ENCODE assay signal across 15 cellular contexts in genomic region chr13:109276261-109276660, GRCh38.
DNase-seq lines count a peak whose midpoint lies in the region; ATAC-seq, FAIRE-seq and TF ChIP-seq lines count a peak whose summit lies in the region.
"Had no signal": no experiment of that assay in that cellular context is flagged by ENCODE, and none has a peak within 500 bp of the region (broad histone marks: within the 10 kb centered on the region; RNA-seq: fewer than 3 reads in every experiment).

No MANE protein-coding gene starts in this region.

- DNase-seq in IMR-90 (no peak), astrocyte (ENCODE audit: low read depth) (no peak), neural progenitor cell (ENCODE audit: low spot score) (no peak), NCI-H2171 (lab: John Stamatoyannopoulos, UW) (no peak), upper lobe of right lung (no peak)
- DNase-seq: CD8-positive, alpha-beta T cell; DND-41; GDM1 had no signal

- peak overlapping the region; percentile 56; the same call in 1 of the 2 replicates for H3K18ac ChIP-seq in IMR-90 (ENCODE audit: low read depth, low read length)

- no CpG with 5 or more reads among the region's 4 CpGs for WGBS in IMR-90 (ENCODE audit: extremely low coverage in 2 of 2, insufficient read length in 1 of 2), 2 experiments

- peak overlapping the region; percentile 9; the same call in 1 of the 2 replicates for H3K14ac ChIP-seq in IMR-90 (replicated peaks; ENCODE audit: low read depth, low read length)

- H3K27ac ChIP-seq in ACC112 (ENCODE audit: low read depth, low read length) = peak overlapping the region; percentile 99; the same call in 1 of the 2 replicates
- no peak overlapping the region for H3K27ac ChIP-seq in IMR-90 (ENCODE audit: insufficient read depth, low read length)
- no peak overlapping the region for H3K27ac ChIP-seq in astrocyte (ENCODE audit: low read depth, low read length)
- no peak overlapping the region for H3K27ac ChIP-seq in neural progenitor cell
- H3K27ac ChIP-seq in upper lobe of right lung = no peak overlapping the region
- H3K27ac ChIP-seq: HL-60 had no signal

- no peak for TF ChIP-seq RAD21 in IMR-90 (IDR thresholded peaks at IDR 0.05; ENCODE audit: low read length)

- H3K23ac ChIP-seq in IMR-90 (ENCODE audit: low read depth, low read length) = peak overlapping the region; percentile 45; the same call in 1 of the 2 replicates

- intact Hi-C loops in IMR-90 (cut with micrococcal nuclease) = no loop called here
- intact Hi-C loops in upper lobe of right lung (cut with DNase I) = no loop called here

- no peaks in the 10 kb centered on the region for H3K36me3 ChIP-seq in ACC112 (ENCODE audit: insufficient read depth, low read length)
- no peaks in the 10 kb centered on the region for H3K36me3 ChIP-seq in IMR-90 (ENCODE audit: control insufficient read depth, insufficient read depth, low read length)
- no peaks in the 10 kb centered on the region for H3K36me3 ChIP-seq in astrocyte (ENCODE audit: insufficient read depth, low read length)
- H3K36me3 ChIP-seq in neural progenitor cell = no peaks in the 10 kb centered on the region
- no peaks in the 10 kb centered on the region for H3K36me3 ChIP-seq in upper lobe of right lung

- H4K91ac ChIP-seq in IMR-90 (ENCODE audit: insufficient read depth, low read depth, low read length) = 0 out of 2 replicates have a peak overlapping the region, but pooled peaks have one; percentile 20

- peak overlapping the region; percentile 65 for H2BK20ac ChIP-seq in IMR-90 (ENCODE audit: low read depth, low read length)

- H3K79me2 ChIP-seq in ACC112 (ENCODE audit: control insufficient read depth, insufficient read depth, low read length, unreplicated experiment) = no peaks in the 10 kb centered on the region
- peaks cover 5% of the 10 kb centered on the region for H3K79me2 ChIP-seq in astrocyte (ENCODE audit: insufficient read depth, low read length)
- H3K79me2 ChIP-seq in neural progenitor cell (ENCODE audit: low read depth) = no peaks in the 10 kb centered on the region

- CTCF ChIA-PET in IMR-90 (lab: Yijun Ruan, JAX) = interaction anchor here (1.4 kb wide), 1 partner anchor 186 kb away, joined by 3 read pairs; no protein-coding TSS in a partner anchor

- H3K4me1 Mint-ChIP-seq in astrocyte (ENCODE audit: low read depth, unreplicated experiment) (peaks cover 33% of the 10 kb centered on the region), neural progenitor cell (peaks cover 23% of the 10 kb centered on the region)

- H3K4me3 Mint-ChIP-seq in astrocyte (ENCODE audit: unreplicated experiment) = no peak overlapping the region
- H3K4me3 Mint-ChIP-seq in neural progenitor cell = no peak overlapping the region
- H3K4me3 Mint-ChIP-seq: CD14-positive monocyte; CD8-positive, alpha-beta T cell had no signal

- H4K8ac ChIP-seq in IMR-90 (ENCODE audit: low read depth in 2 of 2, low read length in 2 of 2) = peak overlapping the region in 1 of 2 experiments; percentile 26; a peak in 1 of 4 replicates

- H3F3A ChIP-seq in neural progenitor cell (ENCODE audit: low read depth) = peaks cover 48% of the 10 kb centered on the region

- no peak overlapping the region; the same call in 1 of the 2 replicates for H2AK5ac ChIP-seq in IMR-90 (ENCODE audit: low read depth, low read length)

- H4K20me1 ChIP-seq in IMR-90 (ENCODE audit: insufficient read depth, low read length) (no peaks in the 10 kb centered on the region), astrocyte (ENCODE audit: insufficient read depth, low read length) (no peaks in the 10 kb centered on the region), neural progenitor cell (ENCODE audit: low read depth) (no peaks in the 10 kb centered on the region)

- POLR2A ChIA-PET in IMR-90 (lab: Charles Lee; ENCODE audit: unreplicated experiment) = no interaction called here

- H3K27me3 Mint-ChIP-seq in astrocyte (ENCODE audit: low read depth, unreplicated experiment) (no peaks in the 10 kb centered on the region), neural progenitor cell (ENCODE audit: insufficient read depth, low read depth) (peaks cover 3% of the 10 kb centered on the region)

- H2BK5ac ChIP-seq in IMR-90 (ENCODE audit: low read depth, low read length, poor library complexity, severe bottlenecking) = no peak overlapping the region

- in situ Hi-C loops in IMR-90 (cut with MboI; ENCODE audit: low sequenced_read_pairs) = no loop called here

- TF ChIP-seq CTCF in IMR-90 (conservative IDR thresholded peaks at IDR 0.05; ENCODE audit: low read depth, low read length) (no peak), astrocyte (IDR thresholded peaks at IDR 0.05; ENCODE audit: insufficient read depth, low read depth, low read length) (no peak), neural progenitor cell (IDR thresholded peaks at IDR 0.05) (no peak), upper lobe of right lung (IDR thresholded peaks at IDR 0.05) (no peak)

- H2AFZ ChIP-seq in ACC112 (ENCODE audit: low read length, unreplicated experiment) = no peak overlapping the region
- H2AFZ ChIP-seq in IMR-90 (replicated peaks; ENCODE audit: low read length, poor library complexity) = no peak overlapping the region
- H2AFZ ChIP-seq in astrocyte (ENCODE audit: low read depth, low read length) = no peak overlapping the region
- no peak overlapping the region for H2AFZ ChIP-seq in neural progenitor cell (replicated peaks)

- H3K27me3 ChIP-seq in ACC112 (ENCODE audit: insufficient read depth, low read length) (no peaks in the 10 kb centered on the region), IMR-90 (ENCODE audit: control insufficient read depth, insufficient read depth, low read length) (no peaks in the 10 kb centered on the region), astrocyte (ENCODE audit: insufficient read depth, low read length) (no peaks in the 10 kb centered on the region), neural progenitor cell (no peaks in the 10 kb centered on the region), upper lobe of right lung (no peaks in the 10 kb centered on the region)

- ATAC-seq in IMR-90 (ENCODE audit: low read depth) (no peak), GM18873 (IDR thresholded peaks at IDR 0.05; ENCODE audit: low FRiP score, unreplicated experiment) (no peak), upper lobe of right lung (no peak)
- ATAC-seq: CD8-positive, alpha-beta T cell had no signal

- FAIRE-seq in astrocyte (lab: Jason Lieb, UNC) = peak; percentile 20
- FAIRE-seq: A204.1, GM12892, GM19239 had no signal

- no TSS peak for BruUV-seq in IMR-90 (replicated peaks; lab: Mats Ljungman, UMichigan)

- H2AK9ac ChIP-seq in IMR-90 (replicated peaks; ENCODE audit: low read depth, low read length, poor library complexity) = no peak overlapping the region

- H3K9ac ChIP-seq in IMR-90 (ENCODE audit: low read depth, low read length) (no peak overlapping the region), astrocyte (ENCODE audit: low read length) (no peak overlapping the region), neural progenitor cell (no peak overlapping the region)

- no peaks in the 10 kb centered on the region for H3K79me1 ChIP-seq in IMR-90 (ENCODE audit: low read depth in 1 of 2, low read length in 2 of 2)

- H3K9me3 ChIP-seq in IMR-90 (ENCODE audit: control insufficient read depth, insufficient read depth, low read length) (no peaks in the 10 kb centered on the region), astrocyte (ENCODE audit: insufficient read depth, low read depth, low read length) (no peaks in the 10 kb centered on the region), neural progenitor cell (ENCODE audit: low read depth) (no peaks in the 10 kb centered on the region), upper lobe of right lung (no peaks in the 10 kb centered on the region)

- H3K4ac ChIP-seq in IMR-90 (ENCODE audit: low read depth, low read length) = peak overlapping the region; percentile 20; the same call in 1 of the 2 replicates

- H2BK15ac ChIP-seq in IMR-90 (ENCODE audit: low read depth, low read length) = peak overlapping the region; percentile 19; the same call in 1 of the 3 replicates

- H3K9me3 Mint-ChIP-seq in astrocyte (ENCODE audit: unreplicated experiment) (peaks cover 5% of the 10 kb centered on the region), neural progenitor cell (no peaks in the 10 kb centered on the region)

- H3K4me3 ChIP-seq in ACC112 (ENCODE audit: low read depth, low read length) (no peak overlapping the region), IMR-90 (ENCODE audit: insufficient read depth, low read depth, low read length) (no peak overlapping the region), astrocyte (ENCODE audit: insufficient read depth, low read depth, low read length) (no peak overlapping the region), neural progenitor cell (no peak overlapping the region), upper lobe of right lung (no peak overlapping the region)

- H3K9me1 ChIP-seq in IMR-90 (ENCODE audit: insufficient read depth, low read length) = peaks cover 16% of the 10 kb centered on the region

- no peak overlapping the region for H3K56ac ChIP-seq in IMR-90 (ENCODE audit: extremely low read depth, insufficient read depth, low read length)

- H3K27ac Mint-ChIP-seq in astrocyte (ENCODE audit: unreplicated experiment) (no peak overlapping the region), neural progenitor cell (no peak overlapping the region)
- H3K27ac Mint-ChIP-seq: CD8-positive, alpha-beta T cell had no signal

- H3K36me3 Mint-ChIP-seq in astrocyte (ENCODE audit: low read depth, unreplicated experiment) (no peaks in the 10 kb centered on the region), neural progenitor cell (no peaks in the 10 kb centered on the region)
- H3K36me3 Mint-ChIP-seq: CD14-positive monocyte; CD8-positive, alpha-beta T cell had no signal

- H4K5ac ChIP-seq in IMR-90 (ENCODE audit: low read depth, low read length) = no peak overlapping the region; the same call in 1 of the 2 replicates

- H3K4me2 ChIP-seq in IMR-90 (ENCODE audit: low read depth, low read length) (no peak overlapping the region), astrocyte (ENCODE audit: low read length) (no peak overlapping the region), neural progenitor cell (peak overlapping the region; percentile 15)

- dilution Hi-C loops in IMR-90 (cut with HindIII; ENCODE audit: low sequenced_read_pairs, unreplicated experiment) = no loop called here

- H2BK120ac ChIP-seq in IMR-90 (ENCODE audit: low read depth, low read length) = peak overlapping the region; percentile 70

- no peak for TF ChIP-seq POLR2A in IMR-90 (IDR thresholded peaks at IDR 0.05; ENCODE audit: low read depth, low read length)

- H3K4me1 ChIP-seq in ACC112 (ENCODE audit: control insufficient read depth, insufficient read depth, low read length, unreplicated experiment) (peaks cover 37% of the 10 kb centered on the region), IMR-90 (ENCODE audit: control insufficient read depth, insufficient read depth, low read length) (peaks cover 10% of the 10 kb centered on the region; the same call in 1 of the 2 replicates), astrocyte (ENCODE audit: insufficient read depth, low read length) (peaks cover 27% of the 10 kb centered on the region), neural progenitor cell (peaks cover 52% of the 10 kb centered on the region), upper lobe of right lung (no peaks in the 10 kb centered on the region)

TF ChIP-seq in IMR-90, 13 proteins besides CTCF, POLR2A, EP300 and RAD21 (continues in another document):
- TF ChIP-seq BHLHE40 (IDR thresholded peaks at IDR 0.05; ENCODE audit: low read depth, low read length) (no peak), MAFK (IDR thresholded peaks at IDR 0.05; ENCODE audit: low read depth, low read length) (no peak), CEBPB (IDR thresholded peaks at IDR 0.05; ENCODE audit: low read depth, low read length) (no peak), NFE2L2 (IDR thresholded peaks at IDR 0.05; ENCODE audit: low read depth, low read length) (no peak)
